Comparison of ENCODE assay signal across 13 cellular contexts in genomic region chr6:165571721-165572132, GRCh38.
DNase-seq lines count a peak whose midpoint lies in the region; ATAC-seq lines count a peak whose summit lies in the region.
"Had no signal": no experiment of that assay in that cellular context is flagged by ENCODE, and none has a peak within 500 bp of the region (broad histone marks: within the 10 kb centered on the region; RNA-seq: fewer than 3 reads in every experiment).

No MANE protein-coding gene starts in this region.

- in situ Hi-C loops in HAP-1 (cut with MboI; ENCODE audit: low sequenced_read_pairs): no loop called here

- ATAC-seq in GM19397 (IDR thresholded peaks at IDR 0.05; ENCODE audit: unreplicated experiment): peak; percentile 82
- ATAC-seq in HG02973 (IDR thresholded peaks at IDR 0.05; ENCODE audit: unreplicated experiment): peak; percentile 74
- no peak for ATAC-seq in activated T-helper 17 cell treated with anti-CD3 and anti-CD28 coated beads, Interleukin-2, amount 50 U/mL, for 72 hours (replicated peaks)
- ATAC-seq: activated naive CD8-positive, alpha-beta T cell treated with anti-CD3 and anti-CD28 coated beads, Interleukin-2, amount 50 U/mL, for 24 hours; esophagus mucosa; HepG2; WTC11 had no signal

- H2AFZ ChIP-seq in ACC112 (ENCODE audit: low read length, unreplicated experiment): no peak overlapping the region

- H3K27me3 Mint-ChIP-seq in activated T-helper 17 cell treated with anti-CD3 and anti-CD28 coated beads, Interleukin-2, amount 50 U/mL, for 72 hours: no peaks in the 10 kb centered on the region
- H3K27me3 Mint-ChIP-seq: activated naive CD8-positive, alpha-beta T cell treated with anti-CD3 and anti-CD28 coated beads, Interleukin-2, amount 50 U/mL, for 24 hours had no signal

- DNase-seq in amniotic epithelial cell (ENCODE audit: low read depth) (peak; percentile 21), nucleus accumbens (lab: John Stamatoyannopoulos, UW) (no peak), NCI-H2196 treated with DMSO at 0.1 percent for 48 hours (lab: John Stamatoyannopoulos, UW; ENCODE audit: unreplicated experiment) (no peak), HAP-1 (ENCODE audit: low spot score in 2 of 2) (no peak)
- DNase-seq: activated naive CD8-positive, alpha-beta T cell treated with anti-CD3 and anti-CD28 coated beads, Interleukin-2, amount 50 U/mL, for 24 hours had no signal

- peak overlapping the region; percentile 96 for H3K27ac ChIP-seq in ACC112 (ENCODE audit: low read depth, low read length)

- H3K27me3 ChIP-seq in ACC112 (ENCODE audit: insufficient read depth, low read length) (no peaks in the 10 kb centered on the region), HAP-1 (ENCODE audit: low read depth) (no peaks in the 10 kb centered on the region)

- H3K4me1 Mint-ChIP-seq in activated T-helper 17 cell treated with anti-CD3 and anti-CD28 coated beads, Interleukin-2, amount 50 U/mL, for 72 hours: no peaks in the 10 kb centered on the region
- H3K4me1 Mint-ChIP-seq: activated naive CD8-positive, alpha-beta T cell treated with anti-CD3 and anti-CD28 coated beads, Interleukin-2, amount 50 U/mL, for 24 hours had no signal

- H3K27ac Mint-ChIP-seq in activated T-helper 17 cell treated with anti-CD3 and anti-CD28 coated beads, Interleukin-2, amount 50 U/mL, for 72 hours: no peak overlapping the region
- H3K27ac Mint-ChIP-seq: activated naive CD8-positive, alpha-beta T cell treated with anti-CD3 and anti-CD28 coated beads, Interleukin-2, amount 50 U/mL, for 24 hours; WTC11 had no signal

- H3K4me1 ChIP-seq in ACC112 (ENCODE audit: control insufficient read depth, insufficient read depth, low read length, unreplicated experiment): peaks cover 42% of the 10 kb centered on the region
- H3K4me1 ChIP-seq in HAP-1: peaks cover 8% of the 10 kb centered on the region

- H3K79me2 ChIP-seq in ACC112 (ENCODE audit: control insufficient read depth, insufficient read depth, low read length, unreplicated experiment): no peaks in the 10 kb centered on the region

- no peaks in the 10 kb centered on the region for H3K9me3 ChIP-seq in HAP-1

- H3K4me3 ChIP-seq in ACC112 (ENCODE audit: low read depth, low read length) (no peak overlapping the region), HAP-1 (no peak overlapping the region)
- H3K4me3 ChIP-seq: lung had no signal

- no peaks in the 10 kb centered on the region for H3K9me3 Mint-ChIP-seq in activated T-helper 17 cell treated with anti-CD3 and anti-CD28 coated beads, Interleukin-2, amount 50 U/mL, for 72 hours
- H3K9me3 Mint-ChIP-seq: WTC11 had no signal

- H3K4me3 Mint-ChIP-seq in activated T-helper 17 cell treated with anti-CD3 and anti-CD28 coated beads, Interleukin-2, amount 50 U/mL, for 72 hours: no peak overlapping the region
- H3K4me3 Mint-ChIP-seq: activated naive CD8-positive, alpha-beta T cell treated with anti-CD3 and anti-CD28 coated beads, Interleukin-2, amount 50 U/mL, for 24 hours; WTC11 had no signal

- H3K36me3 Mint-ChIP-seq in activated T-helper 17 cell treated with anti-CD3 and anti-CD28 coated beads, Interleukin-2, amount 50 U/mL, for 72 hours (ENCODE audit: low read depth): no peaks in the 10 kb centered on the region
- H3K36me3 Mint-ChIP-seq: WTC11 had no signal

- no peaks in the 10 kb centered on the region for H3K36me3 ChIP-seq in ACC112 (ENCODE audit: insufficient read depth, low read length)
- H3K36me3 ChIP-seq in HAP-1 (replicated peaks): no peaks in the 10 kb centered on the region
